In genomic region chr4:124710911-124711310, GRCh38 we compare ENCODE assay signal across 2 cellular contexts.
TF ChIP-seq lines count a peak whose summit lies in the region.

No MANE protein-coding gene starts in this region.

TF ChIP-seq in SK-N-SH, 30 proteins besides CTCF, POLR2A, EP300 and RAD21 (continued from another document):
- no peak for TF ChIP-seq PBX3 (IDR thresholded peaks at IDR 0.05)

TF ChIP-seq in SK-N-SH treated with all-trans-retinoic acid at 6 μM for 48 hours, 23 proteins besides CTCF, POLR2A, EP300 and RAD21 (continued from another document):
- TF ChIP-seq, protein P1, sequence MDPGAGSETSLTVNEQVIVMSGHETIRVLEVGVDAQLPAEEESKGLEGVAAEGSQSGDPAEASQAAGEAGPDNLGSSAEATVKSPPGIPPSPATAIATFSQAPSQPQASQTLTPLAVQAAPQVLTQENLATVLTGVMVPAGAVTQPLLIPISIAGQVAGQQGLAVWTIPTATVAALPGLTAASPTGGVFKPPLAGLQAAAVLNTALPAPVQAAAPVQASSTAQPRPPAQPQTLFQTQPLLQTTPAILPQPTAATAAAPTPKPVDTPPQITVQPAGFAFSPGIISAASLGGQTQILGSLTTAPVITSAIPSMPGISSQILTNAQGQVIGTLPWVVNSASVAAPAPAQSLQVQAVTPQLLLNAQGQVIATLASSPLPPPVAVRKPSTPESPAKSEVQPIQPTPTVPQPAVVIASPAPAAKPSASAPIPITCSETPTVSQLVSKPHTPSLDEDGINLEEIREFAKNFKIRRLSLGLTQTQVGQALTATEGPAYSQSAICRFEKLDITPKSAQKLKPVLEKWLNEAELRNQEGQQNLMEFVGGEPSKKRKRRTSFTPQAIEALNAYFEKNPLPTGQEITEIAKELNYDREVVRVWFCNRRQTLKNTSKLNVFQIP (CRISPR knock-in tag; IDR thresholded peaks at IDR 0.05; ENCODE audit: borderline replicate concordance, low read depth): no peak
- TF ChIP-seq ZFP3 (CRISPR knock-in tag; IDR thresholded peaks at IDR 0.05) (no peak), ISL1 (CRISPR knock-in tag; IDR thresholded peaks at IDR 0.05) (no peak), ZC3H10 (CRISPR knock-in tag; IDR thresholded peaks at IDR 0.05) (no peak), ZNF8 (CRISPR knock-in tag; IDR thresholded peaks at IDR 0.05) (no peak), TCF4 (CRISPR knock-in tag; IDR thresholded peaks at IDR 0.05; ENCODE audit: borderline replicate concordance) (no peak), CSDC2 (CRISPR knock-in tag; IDR thresholded peaks at IDR 0.05) (no peak), BACH2 (CRISPR knock-in tag; IDR thresholded peaks at IDR 0.05; ENCODE audit: borderline replicate concordance) (no peak)
- TF ChIP-seq, protein P2, sequence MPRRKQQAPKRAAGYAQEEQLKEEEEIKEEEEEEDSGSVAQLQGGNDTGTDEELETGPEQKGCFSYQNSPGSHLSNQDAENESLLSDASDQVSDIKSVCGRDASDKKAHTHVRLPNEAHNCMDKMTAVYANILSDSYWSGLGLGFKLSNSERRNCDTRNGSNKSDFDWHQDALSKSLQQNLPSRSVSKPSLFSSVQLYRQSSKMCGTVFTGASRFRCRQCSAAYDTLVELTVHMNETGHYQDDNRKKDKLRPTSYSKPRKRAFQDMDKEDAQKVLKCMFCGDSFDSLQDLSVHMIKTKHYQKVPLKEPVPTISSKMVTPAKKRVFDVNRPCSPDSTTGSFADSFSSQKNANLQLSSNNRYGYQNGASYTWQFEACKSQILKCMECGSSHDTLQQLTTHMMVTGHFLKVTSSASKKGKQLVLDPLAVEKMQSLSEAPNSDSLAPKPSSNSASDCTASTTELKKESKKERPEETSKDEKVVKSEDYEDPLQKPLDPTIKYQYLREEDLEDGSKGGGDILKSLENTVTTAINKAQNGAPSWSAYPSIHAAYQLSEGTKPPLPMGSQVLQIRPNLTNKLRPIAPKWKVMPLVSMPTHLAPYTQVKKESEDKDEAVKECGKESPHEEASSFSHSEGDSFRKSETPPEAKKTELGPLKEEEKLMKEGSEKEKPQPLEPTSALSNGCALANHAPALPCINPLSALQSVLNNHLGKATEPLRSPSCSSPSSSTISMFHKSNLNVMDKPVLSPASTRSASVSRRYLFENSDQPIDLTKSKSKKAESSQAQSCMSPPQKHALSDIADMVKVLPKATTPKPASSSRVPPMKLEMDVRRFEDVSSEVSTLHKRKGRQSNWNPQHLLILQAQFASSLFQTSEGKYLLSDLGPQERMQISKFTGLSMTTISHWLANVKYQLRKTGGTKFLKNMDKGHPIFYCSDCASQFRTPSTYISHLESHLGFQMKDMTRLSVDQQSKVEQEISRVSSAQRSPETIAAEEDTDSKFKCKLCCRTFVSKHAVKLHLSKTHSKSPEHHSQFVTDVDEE (CRISPR knock-in tag; IDR thresholded peaks at IDR 0.05): no peak
TF ChIP-seq in SK-N-SH treated with all-trans-retinoic acid at 6 μM for 48 hours: peak in this region for 0.
